Comparison of ENCODE assay signal across 10 cellular contexts in genomic region chr6:152471459-152472070, GRCh38.
DNase-seq lines count a peak whose midpoint lies in the region; ATAC-seq and TF ChIP-seq lines count a peak whose summit lies in the region.
"Had no signal": no experiment of that assay in that cellular context is flagged by ENCODE, and none has a peak within 500 bp of the region (broad histone marks: within the 10 kb centered on the region; RNA-seq: fewer than 3 reads in every experiment).

No MANE protein-coding gene starts in this region.

- H3K4me3 ChIP-seq in IMR-90 (ENCODE audit: insufficient read depth, low read depth, low read length): peak overlapping the region; percentile 50; the same call in 1 of the 2 replicates
- peak overlapping the region in 1 of 2 donors; percentile 50 for H3K4me3 ChIP-seq in muscle layer of colon (ENCODE audit: low read depth in 1 of 2, low read length in 2 of 2)
- H3K4me3 ChIP-seq in thoracic aorta: peak overlapping the region; percentile 72

- H3K4me1 ChIP-seq in IMR-90 (ENCODE audit: control insufficient read depth, insufficient read depth, low read length): no peaks in the 10 kb centered on the region
- H3K4me1 ChIP-seq in muscle layer of colon (ENCODE audit: insufficient read depth, low read length): no peaks in the 10 kb centered on the region
- no peaks in the 10 kb centered on the region for H3K4me1 ChIP-seq in thoracic aorta (ENCODE audit: control insufficient read depth in 1 of 2, low read depth in 2 of 2)

- no peak overlapping the region for H2BK15ac ChIP-seq in IMR-90 (ENCODE audit: low read depth, low read length)

- H3K56ac ChIP-seq in IMR-90 (ENCODE audit: extremely low read depth, insufficient read depth, low read length): no peak overlapping the region

- H3K36me3 ChIP-seq in IMR-90 (ENCODE audit: control insufficient read depth, insufficient read depth, low read length) (no peaks in the 10 kb centered on the region), muscle layer of colon (ENCODE audit: insufficient read depth, low read length) (no peaks in the 10 kb centered on the region), thoracic aorta (no peaks in the 10 kb centered on the region)

- peak overlapping the region; percentile 67; the same call in 1 of the 2 replicates for H2BK20ac ChIP-seq in IMR-90 (ENCODE audit: low read depth, low read length)

- peak overlapping the region in 1 of 2 experiments; percentile 50; a peak in 3 of 4 replicates for H4K8ac ChIP-seq in IMR-90 (ENCODE audit: low read depth in 2 of 2, low read length in 2 of 2)

- peaks cover 14% of the 10 kb centered on the region for H3K4me1 Mint-ChIP-seq in chondrocyte (ENCODE audit: low read depth)
- H3K4me1 Mint-ChIP-seq: activated naive CD4-positive, alpha-beta T cell treated with anti-CD3 and anti-CD28 coated beads, Interleukin-2, amount 10 ng/mL, durations not matched to agents 7 days and 5 days had no signal

- H2AFZ ChIP-seq in IMR-90 (replicated peaks; ENCODE audit: low read length, poor library complexity): peak overlapping the region; percentile 24

- H4K5ac ChIP-seq in IMR-90 (ENCODE audit: low read depth, low read length): peak overlapping the region; percentile 25; the same call in 1 of the 2 replicates

- peaks cover 3% of the 10 kb centered on the region for H3K36me3 Mint-ChIP-seq in chondrocyte (ENCODE audit: low read depth)
- H3K36me3 Mint-ChIP-seq: activated naive CD4-positive, alpha-beta T cell treated with anti-CD3 and anti-CD28 coated beads, Interleukin-2, amount 10 ng/mL, durations not matched to agents 7 days and 5 days had no signal

- peak overlapping the region; percentile 59 for H2BK5ac ChIP-seq in IMR-90 (ENCODE audit: low read depth, low read length, poor library complexity, severe bottlenecking)

- H3K79me1 ChIP-seq in IMR-90 (ENCODE audit: low read depth in 1 of 2, low read length in 2 of 2): no peaks in the 10 kb centered on the region; a peak in 1 of 4 replicates

- H3K27me3 ChIP-seq in IMR-90 (ENCODE audit: control insufficient read depth, insufficient read depth, low read length) (no peaks in the 10 kb centered on the region), muscle layer of colon (ENCODE audit: control insufficient read depth in 1 of 2, insufficient read depth in 2 of 2, low read length in 2 of 2) (no peaks in the 10 kb centered on the region), thoracic aorta (replicated peaks; ENCODE audit: insufficient read depth) (no peaks in the 10 kb centered on the region)

- H3K9me3 Mint-ChIP-seq in chondrocyte (ENCODE audit: low read depth): peaks cover 6% of the 10 kb centered on the region
- H3K9me3 Mint-ChIP-seq: activated naive CD4-positive, alpha-beta T cell treated with anti-CD3 and anti-CD28 coated beads, Interleukin-2, amount 10 ng/mL, durations not matched to agents 7 days and 5 days; T-helper 1 cell treated with Interleukin-12 subunit alpha and Interleukin-12 subunit beta and Interleukin-4 antibody, amounts not matched to agents 30 μg/mL and 1 μg/mL, for 36 hours had no signal

- H3K4me2 ChIP-seq in IMR-90 (ENCODE audit: low read depth, low read length): peak overlapping the region; percentile 97

- intact Hi-C loops in IMR-90 (cut with micrococcal nuclease): loop anchor here (5.0 kb wide), 1 partner anchor 89 kb away; no protein-coding TSS in a partner anchor

- ATAC-seq in IMR-90 (ENCODE audit: low read depth): peak; percentile 89
- peak; percentile 45 for ATAC-seq in thoracic aorta (ENCODE audit: insufficient number of reproducible peaks, low FRiP score, low read depth)
- ATAC-seq in left lobe of liver: no peak

- peak overlapping the region; percentile 58 for H3K4me3 Mint-ChIP-seq in chondrocyte (ENCODE audit: unreplicated experiment)
- H3K4me3 Mint-ChIP-seq: activated naive CD4-positive, alpha-beta T cell treated with anti-CD3 and anti-CD28 coated beads, Interleukin-2, amount 10 ng/mL, durations not matched to agents 7 days and 5 days; T-helper 1 cell treated with Interleukin-12 subunit alpha and Interleukin-12 subunit beta and Interleukin-4 antibody, amounts not matched to agents 30 μg/mL and 1 μg/mL, for 36 hours had no signal

- H3K27ac ChIP-seq in IMR-90 (ENCODE audit: insufficient read depth, low read length) (peak overlapping the region; percentile 37; the same call in 1 of the 2 replicates), muscle layer of colon (ENCODE audit: low read depth, low read length) (no peak overlapping the region), thoracic aorta (peak overlapping the region; percentile 34 to 42)

- in situ Hi-C loops in IMR-90 (cut with MboI; ENCODE audit: low sequenced_read_pairs): loop anchor here (10.0 kb wide), 1 partner anchor 483 kb away; no protein-coding TSS in a partner anchor

- peaks cover 5% of the 10 kb centered on the region for H3K27me3 Mint-ChIP-seq in chondrocyte (ENCODE audit: low read depth)
- H3K27me3 Mint-ChIP-seq: activated naive CD4-positive, alpha-beta T cell treated with anti-CD3 and anti-CD28 coated beads, Interleukin-2, amount 10 ng/mL, durations not matched to agents 7 days and 5 days had no signal

- peak overlapping the region; percentile 73 for H3K27ac Mint-ChIP-seq in chondrocyte (ENCODE audit: unreplicated experiment)
- H3K27ac Mint-ChIP-seq: activated naive CD4-positive, alpha-beta T cell treated with anti-CD3 and anti-CD28 coated beads, Interleukin-2, amount 10 ng/mL, durations not matched to agents 7 days and 5 days; T-helper 1 cell treated with Interleukin-12 subunit alpha and Interleukin-12 subunit beta and Interleukin-4 antibody, amounts not matched to agents 30 μg/mL and 1 μg/mL, for 36 hours had no signal

- TF ChIP-seq CTCF in IMR-90 (conservative IDR thresholded peaks at IDR 0.05; ENCODE audit: low read depth, low read length): no peak
- TF ChIP-seq CTCF in chondrocyte (IDR thresholded peaks at IDR 0.05): no peak
- TF ChIP-seq CTCF in thoracic aorta (IDR thresholded peaks at IDR 0.05): no peak

- no peak overlapping the region for H3K4ac ChIP-seq in IMR-90 (ENCODE audit: low read depth, low read length)

- DNase-seq in IMR-90 (peak; percentile 49), chondrocyte (ENCODE audit: low spot score) (no peak), thoracic aorta (ENCODE audit: low spot score) (no peak), left lobe of liver (ENCODE audit: low spot score) (no peak), NCI-H1694 (lab: John Stamatoyannopoulos, UW) (no peak), DMS79 treated with DMSO at 0.1 percent for 48 hours (lab: John Stamatoyannopoulos, UW) (no peak)
- DNase-seq: activated CD8-positive, alpha-beta memory T cell treated with anti-CD3 and anti-CD28 coated beads for 24 hours; activated naive CD4-positive, alpha-beta T cell treated with anti-CD3 and anti-CD28 coated beads, Interleukin-2, amount 10 ng/mL, durations not matched to agents 7 days and 5 days had no signal

- no peaks in the 10 kb centered on the region for H4K20me1 ChIP-seq in IMR-90 (ENCODE audit: insufficient read depth, low read length)

- H3K23ac ChIP-seq in IMR-90 (ENCODE audit: low read depth, low read length): 0 out of 2 replicates have a peak overlapping the region, but pooled peaks have one; percentile 11

- TF ChIP-seq POLR2A in IMR-90 (IDR thresholded peaks at IDR 0.05; ENCODE audit: low read depth, low read length): no peak

- no peak overlapping the region for H4K91ac ChIP-seq in IMR-90 (ENCODE audit: insufficient read depth, low read depth, low read length)

- no CpG with 5 or more reads among the region's 8 CpGs for WGBS in IMR-90 (ENCODE audit: extremely low coverage in 2 of 2, insufficient read length in 1 of 2), 2 experiments

- no peak overlapping the region for H2AK5ac ChIP-seq in IMR-90 (ENCODE audit: low read depth, low read length)

- dilution Hi-C loops in IMR-90 (cut with HindIII; ENCODE audit: low sequenced_read_pairs, unreplicated experiment): no loop called here

- no peak overlapping the region for H2AK9ac ChIP-seq in IMR-90 (replicated peaks; ENCODE audit: low read depth, low read length, poor library complexity)

- peak overlapping the region; percentile 30 for H2BK120ac ChIP-seq in IMR-90 (ENCODE audit: low read depth, low read length)

- CTCF ChIA-PET in IMR-90 (lab: Yijun Ruan, JAX): interaction anchor here (0.8 to 1.0 kb wide), 4 partner anchors 9 to 90 kb away, joined by 3 to 4 read pairs (median 3); no protein-coding TSS in a partner anchor

- H3K9me1 ChIP-seq in IMR-90 (ENCODE audit: insufficient read depth, low read length): no peaks in the 10 kb centered on the region

- H3K14ac ChIP-seq in IMR-90 (replicated peaks; ENCODE audit: low read depth, low read length): peak overlapping the region; percentile 70; the same call in 1 of the 2 replicates

- TF ChIP-seq RAD21 in IMR-90 (IDR thresholded peaks at IDR 0.05; ENCODE audit: low read length): no peak

- BruUV-seq in IMR-90 (replicated peaks; lab: Mats Ljungman, UMichigan): no TSS peak

- H3K18ac ChIP-seq in IMR-90 (ENCODE audit: low read depth, low read length): peak overlapping the region; percentile 5; the same call in 1 of the 2 replicates

- no peaks in the 10 kb centered on the region; the same call in 1 of the 2 replicates for H3K9me3 ChIP-seq in IMR-90 (ENCODE audit: control insufficient read depth, insufficient read depth, low read length)
- no peaks in the 10 kb centered on the region for H3K9me3 ChIP-seq in muscle layer of colon (ENCODE audit: low read length)
- H3K9me3 ChIP-seq in thoracic aorta: no peaks in the 10 kb centered on the region

- H3K9ac ChIP-seq in IMR-90 (ENCODE audit: low read depth, low read length) (peak overlapping the region; percentile 60), muscle layer of colon (ENCODE audit: low read length) (peak overlapping the region; percentile 41)

- POLR2A ChIA-PET in IMR-90 (lab: Charles Lee; ENCODE audit: unreplicated experiment): interaction anchor here (0.5 kb wide), 1 partner anchor 1022 kb away, joined by 3 read pairs; no protein-coding TSS in a partner anchor

TF ChIP-seq in IMR-90, 13 proteins besides CTCF, POLR2A, EP300 and RAD21:
- no peak for TF ChIP-seq RFX5 (IDR thresholded peaks at IDR 0.05; ENCODE audit: low read depth, low read length)
